In genomic region chr14:102811971-102812370, GRCh38 we compare ENCODE assay signal across 14 cellular contexts. TPM values are rescaled to one million over a fixed set of nuclear protein-coding genes. Genes with fewer than 3 reads are reported as not detected.
DNase-seq lines count a peak whose midpoint lies in the region; ATAC-seq and TF ChIP-seq lines count a peak whose summit lies in the region.
"Had no signal": no experiment of that assay in that cellular context is flagged by ENCODE, and none has a peak within 500 bp of the region (broad histone marks: within the 10 kb centered on the region; RNA-seq: fewer than 3 reads in every experiment).

No MANE protein-coding gene starts in this region.

- 79 to 85% methylated on average over 2 of the region's 2 CpGs for WGBS in sigmoid colon, 2 donors

- no peak for TF ChIP-seq CTCF in sigmoid colon (IDR thresholded peaks at IDR 0.05)

- peak overlapping the region; percentile 5 to 34 for H3K4me3 Mint-ChIP-seq in activated T-cell treated with anti-CD3 and anti-CD28 coated beads, Interleukin-2, amount 50 U/mL, for 72 hours
- no peak overlapping the region for H3K4me3 Mint-ChIP-seq in activated T-cell treated with anti-CD3 and anti-CD28 coated beads, Interleukin-2, amount 50 U/mL, for 4 hours
- H3K4me3 Mint-ChIP-seq in IgD-negative memory B cell = peak overlapping the region in 3 of 4 donors; percentile 20 to 67 (median 53)
- no peak overlapping the region for H3K4me3 Mint-ChIP-seq in activated naive CD8-positive, alpha-beta T cell treated with anti-CD3 and anti-CD28 coated beads for 36 hours
- no peak overlapping the region for H3K4me3 Mint-ChIP-seq in stimulated activated effector memory CD8-positive, alpha-beta T cell treated with anti-CD3 and anti-CD28 coated beads, Interleukin-12 subunit alpha, Interleukin-12 subunit beta, amount 100 ng/mL, for 72 hours

- H3K27me3 Mint-ChIP-seq in activated T-cell treated with anti-CD3 and anti-CD28 coated beads, Interleukin-2, amount 50 U/mL, for 72 hours (ENCODE audit: low read depth) = no peaks in the 10 kb centered on the region
- no peaks in the 10 kb centered on the region for H3K27me3 Mint-ChIP-seq in activated T-cell treated with anti-CD3 and anti-CD28 coated beads, Interleukin-2, amount 50 U/mL, for 4 hours (ENCODE audit: low read depth)
- H3K27me3 Mint-ChIP-seq in IgD-negative memory B cell = no peaks in the 10 kb centered on the region
- H3K27me3 Mint-ChIP-seq in activated naive CD8-positive, alpha-beta T cell treated with anti-CD3 and anti-CD28 coated beads for 36 hours = no peaks in the 10 kb centered on the region

- intact Hi-C loops in sigmoid colon (cut with DNase I) = no loop called here

- H3K4me1 Mint-ChIP-seq in activated T-cell treated with anti-CD3 and anti-CD28 coated beads, Interleukin-2, amount 50 U/mL, for 72 hours (ENCODE audit: low read depth) = peaks cover 94% of the 10 kb centered on the region
- peaks cover 69% of the 10 kb centered on the region for H3K4me1 Mint-ChIP-seq in activated T-cell treated with anti-CD3 and anti-CD28 coated beads, Interleukin-2, amount 50 U/mL, for 4 hours (ENCODE audit: low read depth)
- H3K4me1 Mint-ChIP-seq in IgD-negative memory B cell = peaks cover 48 to 69% (median 61%) of the 10 kb centered on the region in 3 donors
- H3K4me1 Mint-ChIP-seq in activated naive CD8-positive, alpha-beta T cell treated with anti-CD3 and anti-CD28 coated beads for 36 hours = peaks cover 57% of the 10 kb centered on the region
- H3K4me1 Mint-ChIP-seq in stimulated activated effector memory CD8-positive, alpha-beta T cell treated with anti-CD3 and anti-CD28 coated beads, Interleukin-12 subunit alpha, Interleukin-12 subunit beta, amount 100 ng/mL, for 72 hours = peaks cover 80% of the 10 kb centered on the region

- H3K4me3 ChIP-seq in sigmoid colon = no peak overlapping the region

- no peaks in the 10 kb centered on the region for H3K36me3 ChIP-seq in sigmoid colon

- no peaks in the 10 kb centered on the region for H3K9me3 ChIP-seq in sigmoid colon

- no peak for ATAC-seq in activated T-cell treated with anti-CD3 and anti-CD28 coated beads, Interleukin-2, amount 50 U/mL, for 72 hours (replicated peaks in 1 of 2)
- ATAC-seq in activated T-cell treated with anti-CD3 and anti-CD28 coated beads, Interleukin-2, amount 50 U/mL, for 4 hours = no peak
- ATAC-seq in stimulated activated effector memory CD8-positive, alpha-beta T cell treated with anti-CD3 and anti-CD28 coated beads, Interleukin-12 subunit alpha, Interleukin-12 subunit beta, amount 100 ng/mL, for 72 hours = no peak

- no peak for TF ChIP-seq POLR2A in sigmoid colon (IDR thresholded peaks at IDR 0.05)

- H3K36me3 Mint-ChIP-seq in activated T-cell treated with anti-CD3 and anti-CD28 coated beads, Interleukin-2, amount 50 U/mL, for 72 hours (ENCODE audit: insufficient read depth in 2 of 2) = peaks cover 22 to 53% of the 10 kb centered on the region in 2 donors
- peaks cover 43% of the 10 kb centered on the region for H3K36me3 Mint-ChIP-seq in activated T-cell treated with anti-CD3 and anti-CD28 coated beads, Interleukin-2, amount 50 U/mL, for 4 hours (ENCODE audit: insufficient read depth)
- H3K36me3 Mint-ChIP-seq in IgD-negative memory B cell = peaks cover 10% of the 10 kb centered on the region
- peaks cover 51% of the 10 kb centered on the region for H3K36me3 Mint-ChIP-seq in activated naive CD8-positive, alpha-beta T cell treated with anti-CD3 and anti-CD28 coated beads for 36 hours
- H3K36me3 Mint-ChIP-seq in stimulated activated effector memory CD8-positive, alpha-beta T cell treated with anti-CD3 and anti-CD28 coated beads, Interleukin-12 subunit alpha, Interleukin-12 subunit beta, amount 100 ng/mL, for 72 hours = peaks cover 88% of the 10 kb centered on the region

- H3K4me1 ChIP-seq in sigmoid colon = no peaks in the 10 kb centered on the region

- H3K27ac Mint-ChIP-seq in activated T-cell treated with anti-CD3 and anti-CD28 coated beads, Interleukin-2, amount 50 U/mL, for 72 hours = peak overlapping the region; percentile 3
- peak overlapping the region in 1 of 3 donors; percentile 2 for H3K27ac Mint-ChIP-seq in IgD-negative memory B cell
- peak overlapping the region; percentile 40 for H3K27ac Mint-ChIP-seq in activated naive CD8-positive, alpha-beta T cell treated with anti-CD3 and anti-CD28 coated beads for 36 hours
- peak overlapping the region; percentile 72 for H3K27ac Mint-ChIP-seq in stimulated activated effector memory CD8-positive, alpha-beta T cell treated with anti-CD3 and anti-CD28 coated beads, Interleukin-12 subunit alpha, Interleukin-12 subunit beta, amount 100 ng/mL, for 72 hours

- H3K27ac ChIP-seq in sigmoid colon = no peak overlapping the region
- H3K27ac ChIP-seq: RWPE1 had no signal

- H3K27me3 ChIP-seq in sigmoid colon = no peaks in the 10 kb centered on the region

- DNase-seq in activated T-cell treated with anti-CD3 and anti-CD28 coated beads, Interleukin-2, amount 50 U/mL, for 72 hours = no peak
- DNase-seq in activated T-cell treated with anti-CD3 and anti-CD28 coated beads, Interleukin-2, amount 50 U/mL, for 4 hours = no peak
- no peak for DNase-seq in activated naive CD8-positive, alpha-beta T cell treated with anti-CD3 and anti-CD28 coated beads for 36 hours
- DNase-seq in stimulated activated effector memory CD8-positive, alpha-beta T cell treated with anti-CD3 and anti-CD28 coated beads, Interleukin-12 subunit alpha, Interleukin-12 subunit beta, amount 100 ng/mL, for 72 hours (ENCODE audit: low spot score in 2 of 2) = no peak
- no peak for DNase-seq in NCI-H2227 treated with DMSO at 0.1 percent for 48 hours (lab: John Stamatoyannopoulos, UW)
- no peak for DNase-seq in sigmoid colon
- DNase-seq: EL; KG1; NCI-H1092; NCI-H345; NCI-H69; NK-92 treated with Interleukin-12 subunit alpha and Interleukin-12 subunit beta, amount 100 ng/mL, for 24 hours had no signal

- TF ChIP-seq EP300 in sigmoid colon (IDR thresholded peaks at IDR 0.05) = no peak

- peaks cover 0 to 2% of the 10 kb centered on the region in 2 donors for H3K9me3 Mint-ChIP-seq in activated T-cell treated with anti-CD3 and anti-CD28 coated beads, Interleukin-2, amount 50 U/mL, for 72 hours
- H3K9me3 Mint-ChIP-seq in activated T-cell treated with anti-CD3 and anti-CD28 coated beads, Interleukin-2, amount 50 U/mL, for 4 hours = no peaks in the 10 kb centered on the region
- H3K9me3 Mint-ChIP-seq in IgD-negative memory B cell = no peaks in the 10 kb centered on the region
- H3K9me3 Mint-ChIP-seq in activated naive CD8-positive, alpha-beta T cell treated with anti-CD3 and anti-CD28 coated beads for 36 hours = peaks cover 2% of the 10 kb centered on the region
- H3K9me3 Mint-ChIP-seq in stimulated activated effector memory CD8-positive, alpha-beta T cell treated with anti-CD3 and anti-CD28 coated beads, Interleukin-12 subunit alpha, Interleukin-12 subunit beta, amount 100 ng/mL, for 72 hours = no peaks in the 10 kb centered on the region

RNA-seq across cellular contexts. Expression of gene TRAF3, which starts 34.7 kb away (rescaled TPM):
- 100 to 1,000 TPM; 123 to 137 TPM for total RNA-seq in activated T-cell treated with anti-CD3 and anti-CD28 coated beads, Interleukin-2, amount 50 U/mL, for 72 hours
- total RNA-seq in activated T-cell treated with anti-CD3 and anti-CD28 coated beads, Interleukin-2, amount 50 U/mL, for 4 hours = 10 to 100 TPM; 76.0 to 91.0 (median 78.1) TPM
- polyA plus RNA-seq in IgD-negative memory B cell (35.3 TPM), sigmoid colon (10 to 100 TPM; 10.8 to 18.6 (median 12.3) TPM)
- total RNA-seq in activated naive CD8-positive, alpha-beta T cell treated with anti-CD3 and anti-CD28 coated beads for 36 hours = 10 to 100 TPM; 39.2 to 39.6 TPM
- 10 to 100 TPM in 3 of 4 donors, 1 to 10 TPM in 1; 9.5 to 16.1 (median 13.3) TPM for total RNA-seq in sigmoid colon

Comparison
In these comparisons a context has a peak if more than half of its experiments do, and no peak if none do; other contexts are left out.
1. H3K4me3 Mint-ChIP-seq: peak in activated T-cell treated with anti-CD3 and anti-CD28 coated beads, Interleukin-2, amount 50 U/mL, for 72 hours (2 of 2) and IgD-negative memory B cell (3 of 4); none in activated T-cell treated with anti-CD3 and anti-CD28 coated beads, Interleukin-2, amount 50 U/mL, for 4 hours (single experiment), activated naive CD8-positive, alpha-beta T cell treated with anti-CD3 and anti-CD28 coated beads for 36 hours (single experiment) and stimulated activated effector memory CD8-positive, alpha-beta T cell treated with anti-CD3 and anti-CD28 coated beads, Interleukin-12 subunit alpha, Interleukin-12 subunit beta, amount 100 ng/mL, for 72 hours (single experiment).